In genomic region chr5:145764325-145764724, GRCh38 we compare ENCODE assay signal across 19 cellular contexts.
"Had no signal": no experiment of that assay in that cellular context is flagged by ENCODE, and none has a peak within 500 bp of the region (broad histone marks: within the 10 kb centered on the region; RNA-seq: fewer than 3 reads in every experiment).

No MANE protein-coding gene starts in this region.

- ATAC-seq: gastroesophageal sphincter; left cardiac atrium; lower lobe of right lung; natural killer cell; stimulated activated naive CD8-positive, alpha-beta T cell treated with anti-CD3 and anti-CD28 coated beads, Interleukin-15, Interleukin-2, amounts not matched to agents 100 U/mL and 50 U/mL, for 24 hours; upper lobe of right lung had no signal

- H3K9me3 ChIP-seq: lower lobe of right lung, right atrium auricular region, tibial artery, upper lobe of right lung, vagina had no signal

- H3K27me3 ChIP-seq: dorsolateral prefrontal cortex, esophagus muscularis mucosa, gastroesophageal sphincter, right atrium auricular region, tibial artery, upper lobe of right lung, vagina had no signal

- H3K27ac ChIP-seq: coronary artery, dorsolateral prefrontal cortex, esophagus muscularis mucosa, gastroesophageal sphincter, left ventricle myocardium inferior, lower lobe of right lung, right atrium auricular region, tibial artery, upper lobe of right lung, vagina had no signal

- H3K4me1 ChIP-seq: esophagus muscularis mucosa, gastroesophageal sphincter, left ventricle myocardium inferior, lower lobe of right lung, right atrium auricular region, tibial artery, upper lobe of right lung, vagina had no signal

- H3K36me3 ChIP-seq: lower lobe of right lung, upper lobe of right lung had no signal

- H3K4me3 ChIP-seq: coronary artery, dorsolateral prefrontal cortex, esophagus muscularis mucosa, gastroesophageal sphincter, left ventricle myocardium inferior, lower lobe of right lung, right atrium auricular region, tibial artery, upper lobe of right lung, vagina had no signal

- DNase-seq: dorsolateral prefrontal cortex; effector CD8-positive, alpha-beta T cell; glutamatergic neuron; kidney; left cardiac atrium; left ventricle myocardium inferior; lower lobe of right lung; natural killer cell; posterior cingulate gyrus; small intestine; stimulated activated CD4-positive, alpha-beta T cell treated with anti-CD3 and anti-CD28 coated beads, Interleukin-12 subunit alpha, Interleukin-12 subunit beta, amount 100 ng/mL, for 4 hours; stimulated activated naive CD8-positive, alpha-beta T cell treated with anti-CD3 and anti-CD28 coated beads, Interleukin-15, Interleukin-2, amounts not matched to agents 100 U/mL and 50 U/mL, for 24 hours; tibial artery; upper lobe of right lung had no signal
